14 cellular contexts compared by ENCODE assay signal in genomic region chr3:115660646-115661442, GRCh38. TPM values are rescaled to one million over a fixed set of nuclear protein-coding genes. Genes with fewer than 3 reads are reported as not detected.
DNase-seq lines count a peak whose midpoint lies in the region; ATAC-seq and TF ChIP-seq lines count a peak whose summit lies in the region.
"Had no signal": no experiment of that assay in that cellular context is flagged by ENCODE, and none has a peak within 500 bp of the region (broad histone marks: within the 10 kb centered on the region; RNA-seq: fewer than 3 reads in every experiment).

No MANE protein-coding gene starts in this region.

- no peaks in the 10 kb centered on the region for H3K9me3 Mint-ChIP-seq in effector memory CD8-positive, alpha-beta T cell
- no peaks in the 10 kb centered on the region for H3K9me3 Mint-ChIP-seq in nephron
- H3K9me3 Mint-ChIP-seq: HFFc6, WTC11 had no signal

- H3K27me3 Mint-ChIP-seq in effector memory CD8-positive, alpha-beta T cell: no peaks in the 10 kb centered on the region
- no peaks in the 10 kb centered on the region for H3K27me3 Mint-ChIP-seq in nephron (ENCODE audit: low read depth)

- DNase-seq in AG04450 (ENCODE audit: low read depth, low spot score) (peak; percentile 8), NAMALWA (ENCODE audit: low spot score) (peak; percentile 71), A172 (ENCODE audit: low spot score) (no peak), DMS53 treated with DMSO at 0.1 percent for 48 hours (lab: John Stamatoyannopoulos, UW; ENCODE audit: unreplicated experiment) (no peak), NOMO-1 (lab: John Stamatoyannopoulos, UW; ENCODE audit: unreplicated experiment in 2 of 2) (no peak)
- DNase-seq in effector memory CD8-positive, alpha-beta T cell: no peak
- DNase-seq: activated T-cell treated with anti-CD3 and anti-CD28 coated beads for 4 hours, HFFc6, NCI-H1694 treated with DMSO at 0.1 percent for 48 hours, occipital lobe had no signal

- ATAC-seq in effector memory CD8-positive, alpha-beta T cell (replicated peaks): no peak
- no peak for ATAC-seq in GM18858 (IDR thresholded peaks at IDR 0.05; ENCODE audit: unreplicated experiment)
- ATAC-seq: SK-N-SH treated with all-trans-retinoic acid at 6 μM for 48 hours, WTC11 had no signal

- TF ChIP-seq CTCF in AG04450 (IDR thresholded peaks at IDR 0.05; ENCODE audit: low read depth, low read length) (no peak), nephron (IDR thresholded peaks at IDR 0.05; ENCODE audit: unreplicated experiment in 3 of 3) (no peak)

- H3K27ac ChIP-seq in AG04450 (ENCODE audit: low read depth, low read length): no peak overlapping the region

- H3K4me3 ChIP-seq in AG04450 (ENCODE audit: low read depth, low read length): no peak overlapping the region

- no peaks in the 10 kb centered on the region for H3K27me3 ChIP-seq in AG04450 (ENCODE audit: control insufficient read depth, insufficient read depth, low read length)

- peaks cover 15 to 28% of the 10 kb centered on the region in 2 donors for H3K4me1 Mint-ChIP-seq in effector memory CD8-positive, alpha-beta T cell (ENCODE audit: low read depth in 2 of 2)
- H3K4me1 Mint-ChIP-seq in nephron: peaks cover 41% of the 10 kb centered on the region

- CTCF ChIA-PET in AG04450 (lab: Charles Lee): interaction anchor here (0.7 to 2.9 kb wide), 3 partner anchors 33 to 123 kb away, joined by 3 to 12 read pairs (median 5); no protein-coding TSS in a partner anchor

- H3K27ac Mint-ChIP-seq in effector memory CD8-positive, alpha-beta T cell: peak overlapping the region; percentile 97
- H3K27ac Mint-ChIP-seq in nephron: peak overlapping the region; percentile 79 to 100 (median 100)
- H3K27ac Mint-ChIP-seq: WTC11 had no signal

- peaks cover 3% of the 10 kb centered on the region for H3K36me3 Mint-ChIP-seq in effector memory CD8-positive, alpha-beta T cell (ENCODE audit: insufficient read depth)
- no peaks in the 10 kb centered on the region for H3K36me3 Mint-ChIP-seq in nephron (ENCODE audit: low read depth)
- H3K36me3 Mint-ChIP-seq: WTC11 had no signal

- POLR2A ChIA-PET in AG04450 (lab: Yijun Ruan, JAX): no interaction called here

- no peak overlapping the region for H3K4me3 Mint-ChIP-seq in effector memory CD8-positive, alpha-beta T cell
- H3K4me3 Mint-ChIP-seq in nephron: peak overlapping the region; percentile 6 to 23 (median 23)
- H3K4me3 Mint-ChIP-seq: WTC11 had no signal

- no peaks in the 10 kb centered on the region for H3K9me3 ChIP-seq in AG04450 (ENCODE audit: control insufficient read depth, insufficient read depth, low read length)

RNA-seq across cellular contexts. Expression of gene GAP43, which starts 37.5 kb away (rescaled TPM):
- polyA plus RNA-seq in AG04450 (2011; rRNA removed): 1.2 and 1.3 TPM in 2 replicates
- 0.22 and 0.83 TPM in 2 replicates for polyA minus RNA-seq in AG04450 (2011; rRNA and poly(A)+ RNA removed)
- 2.3 and 6.7 TPM in 2 replicates for total RNA-seq in A172 (2014; rRNA removed; shearing (Covaris generic))

Comparison
In these comparisons a context has a peak if more than half of its experiments do, and no peak if none do; other contexts are left out.
1. DNase-seq: peak in AG04450 (single experiment) and NAMALWA (single experiment); none in effector memory CD8-positive, alpha-beta T cell (0 of 3), A172 (single experiment), DMS53 treated with DMSO at 0.1 percent for 48 hours (single experiment) and NOMO-1 (0 of 2).
2. H3K4me3 Mint-ChIP-seq: peak in nephron (3 of 3); none in effector memory CD8-positive, alpha-beta T cell (0 of 2).